1 cellular context compared by ENCODE assay signal in genomic region chr19:51141181-51141580, GRCh38.
TF ChIP-seq lines count a peak whose summit lies in the region.

No MANE protein-coding gene starts in this region.

TF ChIP-seq in H1, 55 proteins besides CTCF, POLR2A, EP300 and RAD21:
- no peak for TF ChIP-seq SRF (IDR thresholded peaks at IDR 0.05; ENCODE audit: low read depth, low read length)
- no peak for TF ChIP-seq RFX5 (IDR thresholded peaks at IDR 0.05; ENCODE audit: borderline replicate concordance, low read depth, low read length)
- TF ChIP-seq CHD7 (IDR thresholded peaks at IDR 0.05; ENCODE audit: insufficient replicate concordance, low read length), result no peak
TF ChIP-seq in H1: peak in this region for 0.
